1 cellular context compared by ENCODE assay signal in the genomic region with DNA sequence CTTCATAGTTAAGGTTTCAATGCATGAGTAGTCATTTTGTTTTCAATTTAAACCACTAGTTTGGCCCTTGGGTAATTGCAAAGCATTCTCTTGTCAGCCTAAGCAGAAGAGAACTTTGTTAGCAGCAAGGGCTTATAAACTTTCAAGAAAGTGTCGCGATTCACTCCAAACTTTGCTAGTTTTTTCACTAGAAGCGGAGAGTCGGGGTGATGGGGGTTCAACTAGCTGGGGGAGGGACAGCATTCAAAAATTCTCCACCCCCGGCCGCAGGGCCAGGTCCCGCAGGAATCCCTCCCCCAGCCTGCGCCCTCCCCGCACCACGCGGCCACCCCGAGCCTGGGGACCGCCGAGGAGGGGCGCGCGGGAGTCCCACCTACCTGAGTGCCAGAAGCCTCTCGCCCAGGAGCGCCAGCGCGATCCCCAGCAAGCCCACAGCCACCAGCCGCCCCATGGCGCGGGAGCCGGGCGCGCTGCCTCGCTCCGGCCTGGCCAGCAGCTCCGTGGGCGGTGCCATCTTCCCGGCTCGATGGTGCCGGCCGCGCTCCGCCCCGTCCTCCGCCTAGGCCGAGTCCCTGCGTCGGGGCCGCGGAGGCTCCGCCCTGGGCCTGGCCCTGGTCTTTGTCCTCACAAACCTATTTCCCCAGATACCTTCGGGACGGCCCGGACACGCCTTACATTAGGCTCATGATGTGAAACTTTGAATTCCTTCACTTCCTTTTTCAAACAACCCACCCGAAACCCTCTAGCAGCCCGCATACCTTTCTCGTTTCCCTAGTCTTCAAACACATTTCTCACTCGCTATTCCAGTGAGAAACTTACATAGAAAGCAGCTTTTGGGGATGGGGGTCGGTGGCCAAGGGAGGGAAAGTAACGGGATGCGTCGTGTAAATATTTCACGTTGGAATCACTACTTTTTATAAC.
TF ChIP-seq lines count a peak whose summit lies in the region.

A gene (minus strand): TSS at position 528 of the 921 bp plus-strand sequence. CDS start 77 bp downstream, at position 451.

TF ChIP-seq in liver, 16 proteins besides CTCF, POLR2A, EP300 and RAD21 (continued from another document):
- TF ChIP-seq, protein P1, sequence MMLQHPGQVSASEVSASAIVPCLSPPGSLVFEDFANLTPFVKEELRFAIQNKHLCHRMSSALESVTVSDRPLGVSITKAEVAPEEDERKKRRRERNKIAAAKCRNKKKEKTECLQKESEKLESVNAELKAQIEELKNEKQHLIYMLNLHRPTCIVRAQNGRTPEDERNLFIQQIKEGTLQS (IDR thresholded peaks at IDR 0.05): no peak
- TF ChIP-seq HNF4A (conservative IDR thresholded peaks at IDR 0.05) (peak; percentile 57 to 65), YY1 (IDR thresholded peaks at IDR 0.05) (peak; percentile 56), FOXA2 (IDR thresholded peaks at IDR 0.05) (no peak), NR2F2 (IDR thresholded peaks at IDR 0.05) (no peak)
- TF ChIP-seq, protein P2, sequence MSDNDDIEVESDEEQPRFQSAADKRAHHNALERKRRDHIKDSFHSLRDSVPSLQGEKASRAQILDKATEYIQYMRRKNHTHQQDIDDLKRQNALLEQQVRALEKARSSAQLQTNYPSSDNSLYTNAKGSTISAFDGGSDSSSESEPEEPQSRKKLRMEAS (IDR thresholded peaks at IDR 0.05): no peak
